8 cellular contexts compared by ENCODE assay signal in the genomic region with DNA sequence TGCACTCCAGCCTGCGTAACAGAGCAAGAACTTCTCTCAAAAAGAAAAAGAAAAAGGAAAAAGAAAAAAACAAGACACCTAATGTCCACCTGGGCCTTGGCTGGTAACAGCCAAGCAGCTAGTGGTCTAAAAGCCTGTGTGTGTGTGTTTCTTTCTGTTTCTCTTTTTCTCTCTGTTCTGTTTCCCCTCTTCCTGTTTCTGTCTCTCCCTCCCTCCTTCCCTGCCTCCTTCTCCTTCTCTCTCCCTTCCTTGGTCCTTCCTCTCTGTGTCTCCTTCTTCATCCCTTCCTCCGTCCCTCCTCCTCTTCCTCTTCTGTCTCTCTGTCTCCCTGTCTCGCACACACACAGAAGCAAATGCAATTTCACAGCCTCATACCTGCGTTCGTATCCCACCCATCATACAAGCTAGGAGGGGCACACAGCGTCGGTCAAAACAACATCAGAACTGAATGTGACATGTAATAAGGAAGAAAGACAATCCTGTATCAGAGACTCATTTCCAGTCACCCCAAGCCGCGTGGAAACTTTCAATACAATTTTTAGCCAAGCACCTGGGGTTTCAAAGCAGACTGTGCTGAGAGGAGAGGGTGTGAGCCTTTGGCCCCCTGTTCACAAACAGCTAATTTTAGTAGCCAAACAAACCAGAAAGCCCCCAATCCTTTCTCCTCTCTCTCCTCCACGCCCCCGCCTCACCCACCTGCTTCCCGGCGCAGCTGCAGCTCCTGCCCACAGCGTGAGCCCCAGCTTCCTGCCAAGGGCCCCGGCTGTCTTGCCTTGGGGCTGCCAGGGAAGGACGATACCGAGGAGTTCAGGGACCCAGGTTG. TPM values are rescaled to one million over a fixed set of nuclear protein-coding genes. Genes with fewer than 3 reads are reported as not detected.
A peak's percentile ranks its signal among the peaks of the same experiment; 100 is the strongest.
DNase-seq lines count a peak whose midpoint lies in the region; ATAC-seq and TF ChIP-seq lines count a peak whose summit lies in the region.

No MANE protein-coding gene starts in this region.

- DNase-seq in COR-L47 (lab: John Stamatoyannopoulos, UW): peak; percentile 60
- peak; percentile 52 for DNase-seq in activated T-cell treated with anti-CD3 and anti-CD28 coated beads, Interleukin-2, amount 50 U/mL, for 1 hour
- DNase-seq in stimulated activated CD4-positive, alpha-beta T cell treated with anti-CD3 and anti-CD28 coated beads, Interleukin-2, amount 100 ng/mL, for 48 hours: peak; percentile 41 to 61
- DNase-seq in tibial nerve (ENCODE audit: low spot score in 2 of 2): no peak
- DNase-seq in GF-D8 (lab: John Stamatoyannopoulos, UW): no peak
- DNase-seq in tibial artery: no peak

- H3K4me3 ChIP-seq in tibial nerve (peak overlapping the region in 1 of 4 donors; percentile 21), tibial artery (no peak overlapping the region)

- peaks cover 0 to 5% (median 0%) of the 10 kb centered on the region in 4 donors for H3K4me1 ChIP-seq in tibial nerve
- peaks cover 0 to 12% (median 3%) of the 10 kb centered on the region in 4 donors for H3K4me1 ChIP-seq in tibial artery

- peaks cover 0 to 14% (median 0%) of the 10 kb centered on the region in 4 donors for H3K9me3 ChIP-seq in tibial nerve
- no peaks in the 10 kb centered on the region for H3K9me3 ChIP-seq in tibial artery

- intact Hi-C loops in tibial artery (cut with DNase I; ENCODE audit: low total_unique reads): loop anchor here (10.0 kb wide), 1 partner anchor 260 kb away; no protein-coding TSS in a partner anchor

- H3K27ac ChIP-seq in tibial nerve (no peak overlapping the region), tibial artery (no peak overlapping the region)

- H3K36me3 ChIP-seq in tibial nerve: no peaks in the 10 kb centered on the region
- no peaks in the 10 kb centered on the region for H3K36me3 ChIP-seq in tibial artery

- TF ChIP-seq CTCF in tibial nerve (IDR thresholded peaks at IDR 0.05): no peak
- no peak for TF ChIP-seq CTCF in tibial artery (IDR thresholded peaks at IDR 0.05)

- no peak for TF ChIP-seq EP300 in tibial nerve (IDR thresholded peaks at IDR 0.05)

- H3K27me3 ChIP-seq in tibial nerve (peaks cover 0 to 4% of the 10 kb centered on the region in 2 donors), tibial artery (peaks cover 0 to 14% of the 10 kb centered on the region in 2 donors)

- WGBS in tibial nerve, 2 donors: 46 to 55% methylated on average over 17 of the region's 17 CpGs

- no peak for TF ChIP-seq POLR2A in tibial nerve (IDR thresholded peaks at IDR 0.05)

- peak; percentile 60 for ATAC-seq in GM21360 (IDR thresholded peaks at IDR 0.05; ENCODE audit: unreplicated experiment)
- ATAC-seq in HG03565 (IDR thresholded peaks at IDR 0.05; ENCODE audit: unreplicated experiment): peak; percentile 44

RNA-seq across cellular contexts. Expression of gene GNA12, which starts 50.2 kb away (rescaled TPM):
- total RNA-seq in tibial nerve: 10 to 100 TPM; 21.3 to 36.0 (median 29.4) TPM

Comparison
In these comparisons a context has a peak if more than half of its experiments do, and no peak if none do; other contexts are left out.
1. DNase-seq: peak in COR-L47 (single experiment), activated T-cell treated with anti-CD3 and anti-CD28 coated beads, Interleukin-2, amount 50 U/mL, for 1 hour (single experiment) and stimulated activated CD4-positive, alpha-beta T cell treated with anti-CD3 and anti-CD28 coated beads, Interleukin-2, amount 100 ng/mL, for 48 hours (2 of 2); none in tibial nerve (0 of 2), GF-D8 (single experiment) and tibial artery (0 of 2).